ENCODE assay signal across 8 cellular contexts in the genomic region with DNA sequence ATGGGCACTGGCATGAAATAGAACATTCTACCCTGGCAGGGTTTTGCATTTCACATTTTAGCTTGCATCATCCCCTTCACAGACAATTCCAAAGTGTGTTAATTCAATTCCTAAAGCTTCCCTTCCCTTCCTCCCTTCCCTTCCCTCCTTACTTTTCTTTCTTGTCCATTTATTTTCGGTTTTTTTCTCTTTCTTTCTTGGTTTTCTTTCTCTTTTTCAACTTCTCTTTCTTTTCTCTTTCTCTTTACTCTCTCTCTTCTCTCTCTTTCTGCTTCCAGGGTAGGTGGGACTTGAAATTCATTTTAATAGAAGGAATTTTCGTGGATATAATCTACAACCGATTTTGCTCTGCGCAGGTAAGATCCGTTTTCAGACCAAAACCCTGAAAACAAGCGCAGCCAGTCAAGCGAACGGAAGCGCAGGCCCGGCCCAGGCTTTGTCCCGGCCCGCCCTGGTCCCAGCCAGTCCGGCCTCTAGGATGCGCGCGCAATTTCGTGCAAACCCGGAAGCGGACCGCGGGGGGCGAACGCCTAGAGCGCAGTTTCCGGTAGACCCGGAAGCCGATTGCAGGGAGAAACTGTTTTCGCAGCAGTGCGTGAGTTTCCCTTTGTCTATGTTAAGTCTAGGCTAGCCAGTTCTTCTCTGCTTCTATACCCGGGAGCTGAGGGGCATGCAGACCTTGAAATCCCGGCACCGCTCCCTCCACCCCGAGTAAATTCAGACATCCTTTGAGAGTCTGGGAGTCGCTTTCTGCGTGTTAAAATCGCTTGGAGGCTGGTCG. TPM values are rescaled to one million over a fixed set of nuclear protein-coding genes. Genes with fewer than 3 reads are reported as not detected.
A peak's percentile ranks its signal among the peaks of the same experiment; 100 is the strongest.
DNase-seq lines count a peak whose midpoint lies in the region; ATAC-seq, FAIRE-seq and TF ChIP-seq lines count a peak whose summit lies in the region.

A gene (plus strand): TSS at position 540 of the 781 bp plus-strand sequence. CDS start 4,165 bp downstream, outside the sequence.

- H2AFZ ChIP-seq in HepG2 (ENCODE audit: low read length), result peak within 1 kb of the TSS; percentile 90

- TF ChIP-seq RAD21 in HepG2 (CRISPR knock-in tag; IDR thresholded peaks at IDR 0.05), result no peak

- H3K4me1 ChIP-seq in HepG2 (ENCODE audit: insufficient read depth, low read length), result peaks cover 9% of the 10 kb centered on the region; the same call in 1 of the 2 replicates

- TF ChIP-seq EP300 in HepG2 (IDR thresholded peaks at IDR 0.05; ENCODE audit: low read depth in 2 of 2, low read length in 2 of 2), result no peak
- no peak for TF ChIP-seq EP300 in HepG2 (CRISPR knock-in tag; IDR thresholded peaks at IDR 0.05; ENCODE audit: borderline replicate concordance)

- in situ Hi-C loops in HepG2 (cut with HindIII; ENCODE audit: extremely low pct_ligation_motif_present, low pct_unique_long_range_greater_than_20kb), result no loop called here

- no peaks in the 10 kb centered on the region; a peak in 1 of 5 replicates for H3K27me3 ChIP-seq in HepG2 (ENCODE audit: control insufficient read depth in 1 of 2, insufficient read depth in 2 of 2, low read length in 2 of 2)

- H3K4me3 Mint-ChIP-seq in activated CD4-positive, alpha-beta memory T cell treated with anti-CD3 and anti-CD28 coated beads for 36 hours, result peak within 1 kb of the TSS; percentile 81

- peaks cover 2 to 8% of the 10 kb centered on the region in 2 experiments; a peak in 3 of 5 replicates for H3K36me3 ChIP-seq in HepG2 (replicated peaks in 1 of 2; ENCODE audit: control insufficient read depth in 1 of 2, insufficient read depth in 2 of 2, low read length in 2 of 2)

- peak within 1 kb of the TSS; percentile 76 for H3K27ac Mint-ChIP-seq in activated CD4-positive, alpha-beta memory T cell treated with anti-CD3 and anti-CD28 coated beads for 36 hours

- FAIRE-seq in HepG2 (lab: Jason Lieb, UNC), result peak; percentile 49

- ATAC-seq in HG02678 (IDR thresholded peaks at IDR 0.05; ENCODE audit: unreplicated experiment), result peak; percentile 98
- ATAC-seq in HepG2, result peak; percentile 100
- no peak for ATAC-seq in HG03175 (IDR thresholded peaks at IDR 0.05; ENCODE audit: unreplicated experiment)

- peaks cover 68% of the 10 kb centered on the region for H3K36me3 Mint-ChIP-seq in activated CD4-positive, alpha-beta memory T cell treated with anti-CD3 and anti-CD28 coated beads for 36 hours

- TF ChIP-seq POLR2A in HepG2 (IDR thresholded peaks at IDR 0.05; ENCODE audit: insufficient read depth in 1 of 2, low read depth in 2 of 2, low read length in 2 of 2), result peak; percentile 64 to 76

- H3K9me3 Mint-ChIP-seq in activated CD4-positive, alpha-beta memory T cell treated with anti-CD3 and anti-CD28 coated beads for 36 hours, result peaks cover 47% of the 10 kb centered on the region

- under 1% methylated on average over 31 of the region's 37 CpGs for WGBS in HepG2 (ENCODE audit: low lambda C conversion rate)

- POLR2A ChIA-PET in activated CD4-positive, alpha-beta memory T cell treated with anti-CD3 and anti-CD28 coated beads for 36 hours (lab: Charles Lee), result no interaction called here
- POLR2A ChIA-PET in HepG2 (lab: Yijun Ruan, JAX), result no interaction called here

- H4K20me1 ChIP-seq in HepG2 (ENCODE audit: insufficient read depth, low read length), result no peaks in the 10 kb centered on the region

- peak; percentile 88 for DNase-seq in DMS79 treated with DMSO at 0.1 percent for 48 hours (lab: John Stamatoyannopoulos, UW)
- DNase-seq in NCI-H345 treated with DMSO at 0.1 percent for 48 hours (lab: John Stamatoyannopoulos, UW; ENCODE audit: unreplicated experiment), result peak; percentile 71
- DNase-seq in activated CD4-positive, alpha-beta memory T cell treated with anti-CD3 and anti-CD28 coated beads for 36 hours, result peak; percentile 96
- DNase-seq in dermis blood vessel endothelial cell, result peak; percentile 96
- peak; percentile 89 for DNase-seq in HepG2 (ENCODE audit: low spot score)
- peak; percentile 94 for DNase-seq in stimulated activated CD4-positive, alpha-beta T cell treated with anti-CD3 and anti-CD28 coated beads, Interleukin-2, amount 100 ng/mL, for 48 hours

- intact Hi-C loops in activated CD4-positive, alpha-beta memory T cell treated with anti-CD3 and anti-CD28 coated beads for 36 hours (cut with micrococcal nuclease), result loop anchor here (1.0 kb wide), 1 partner anchor 130 kb away; a partner anchor contains a TSS
- intact Hi-C loops in HepG2 (cut with micrococcal nuclease; ENCODE audit: unreplicated experiment), result no loop called here

- TF ChIP-seq CTCF in HepG2 (CRISPR knock-in tag; IDR thresholded peaks at IDR 0.05), result no peak

- no peaks in the 10 kb centered on the region for H3K79me2 ChIP-seq in HepG2 (ENCODE audit: insufficient read depth, low read length)

- TSS peak; percentile 77 for BruUV-seq in HepG2 (replicated peaks; lab: Mats Ljungman, UMichigan)

- H3K27ac ChIP-seq in HepG2 (ENCODE audit: extremely low read length, insufficient read depth, low read length), result peak within 1 kb of the TSS; percentile 56

- H3K4me3 ChIP-seq in HepG2 (replicated peaks in 1 of 3; ENCODE audit: insufficient read depth in 1 of 3, low read depth in 2 of 3, low read length in 3 of 3), result peak within 1 kb of the TSS; percentile 87 to 89 (median 89)

- peaks cover 65% of the 10 kb centered on the region for H3K9me3 ChIP-seq in HepG2 (ENCODE audit: low read length)

- H3K4me1 Mint-ChIP-seq in activated CD4-positive, alpha-beta memory T cell treated with anti-CD3 and anti-CD28 coated beads for 36 hours (ENCODE audit: low read depth), result peaks cover 19% of the 10 kb centered on the region

- H3K9ac ChIP-seq in HepG2 (ENCODE audit: insufficient read depth, low read depth, low read length), result peak within 1 kb of the TSS; percentile 89

- peak within 1 kb of the TSS; percentile 87 for H3K4me2 ChIP-seq in HepG2 (ENCODE audit: low read depth, low read length)

- CTCF ChIA-PET in activated CD4-positive, alpha-beta memory T cell treated with anti-CD3 and anti-CD28 coated beads for 36 hours (lab: Charles Lee), result interaction anchor here (0.6 kb wide), 1 partner anchor 104 kb away, joined by 3 read pairs; no protein-coding TSS in a partner anchor
- CTCF ChIA-PET in HepG2 (lab: Yijun Ruan, JAX; ENCODE audit: low intra/inter-chr PET ratio, low total read pairs), result no interaction called here

- no peaks in the 10 kb centered on the region for H3K27me3 Mint-ChIP-seq in activated CD4-positive, alpha-beta memory T cell treated with anti-CD3 and anti-CD28 coated beads for 36 hours

TF ChIP-seq in HepG2, 621 proteins besides CTCF, POLR2A, EP300 and RAD21 (continues in another document):
- no peak for TF ChIP-seq FLYWCH1 (CRISPR knock-in tag; IDR thresholded peaks at IDR 0.05)
- TF ChIP-seq ZNF225 (CRISPR knock-in tag; IDR thresholded peaks at IDR 0.05), result no peak
- TF ChIP-seq KMT2B (CRISPR knock-in tag; IDR thresholded peaks at IDR 0.05), result peak; percentile 63

RNA-seq across cellular contexts. Expression of the gene that starts here (rescaled TPM):
- 1 to 10 TPM; 4.4 to 8.1 TPM for total RNA-seq in activated CD4-positive, alpha-beta memory T cell treated with anti-CD3 and anti-CD28 coated beads for 36 hours
- total RNA-seq in dermis blood vessel endothelial cell (12.2 and 13.8 TPM in 2 replicates), HepG2 (2016; rRNA removed; fragmentation: Illumina TruSeq; extraction: Trizol) (9.2 and 10.0 TPM in 2 replicates)
- 2.0 and 2.2 TPM in 2 replicates for total RNA-seq in HepG2 (2016; cell fraction: cytosol; rRNA removed; fragmentation: Illumina TruSeq; extraction: Trizol; ENCODE audit: low read depth)
- total RNA-seq in HepG2 (2016; cell fraction: insoluble cytoplasmic fraction; rRNA removed; fragmentation: Illumina TruSeq; extraction: Trizol), result 6.4 and 11.8 TPM in 2 replicates
- total RNA-seq in HepG2 (2016; cell fraction: membrane; rRNA removed; fragmentation: Illumina TruSeq; extraction: Trizol), result 4.6 and 5.3 TPM in 2 replicates
- total RNA-seq in HepG2 (2016; cell fraction: nucleus; rRNA removed; fragmentation: Illumina TruSeq; extraction: Trizol), result 17.6 and 20.8 TPM in 2 replicates
- polyA plus RNA-seq in HepG2 (2011; rRNA removed), result 4.1 and 6.2 TPM in 2 replicates
- 1.0 and 2.3 TPM in 2 replicates for polyA plus RNA-seq in HepG2 (2011; cell fraction: cytosol; rRNA removed)
- 7.8 and 14.1 TPM in 2 replicates for polyA plus RNA-seq in HepG2 (2011; cell fraction: nucleus; rRNA removed)
- polyA plus RNA-seq in HepG2 (2012), result 2.9 and 6.4 TPM in 2 replicates
- 1.7 and 2.6 TPM in 2 replicates for polyA plus RNA-seq in HepG2 (2016; cell fraction: cytosol; fragmentation: Illumina TruSeq; extraction: Trizol; ENCODE audit: low read depth)
- 5.2 and 8.8 TPM in 2 replicates for polyA plus RNA-seq in HepG2 (2016; cell fraction: insoluble cytoplasmic fraction; fragmentation: Illumina TruSeq; extraction: Trizol; ENCODE audit: low read depth)
- 3.5 and 3.7 TPM in 2 replicates for polyA plus RNA-seq in HepG2 (2016; cell fraction: membrane; fragmentation: Illumina TruSeq; extraction: Trizol; ENCODE audit: low read depth)
- polyA plus RNA-seq in HepG2 (2016; cell fraction: nucleus; fragmentation: Illumina TruSeq; extraction: Trizol; ENCODE audit: insufficient read depth, low read depth), result 15.2 and 19.4 TPM in 2 replicates
- polyA minus RNA-seq in HepG2 (2011; rRNA and poly(A)+ RNA removed; ENCODE audit: low replicate concordance), result 3.3 TPM in 1 of 2 replicates, not detected in the other
- polyA minus RNA-seq in HepG2 (2011; cell fraction: cytosol; rRNA and poly(A)+ RNA removed), result 0.88 and 2.7 TPM in 2 replicates
- polyA minus RNA-seq in HepG2 (2011; cell fraction: nucleus; rRNA and poly(A)+ RNA removed), result 15.1 and 23.5 TPM in 2 replicates
